ENCODE assay signal across 17 cellular contexts in genomic region chr3:134883697-134884385, GRCh38.
DNase-seq lines count a peak whose midpoint lies in the region; ATAC-seq and TF ChIP-seq lines count a peak whose summit lies in the region.
"Had no signal": no experiment of that assay in that cellular context is flagged by ENCODE, and none has a peak within 500 bp of the region (broad histone marks: within the 10 kb centered on the region; RNA-seq: fewer than 3 reads in every experiment).

No MANE protein-coding gene starts in this region.

- no peak for TF ChIP-seq POLR2A in spleen (IDR thresholded peaks at IDR 0.05)

- no peaks in the 10 kb centered on the region for H3K4me1 ChIP-seq in spleen
- H3K4me1 ChIP-seq: BLaER1 had no signal

- H3K9me3 ChIP-seq in spleen: no peaks in the 10 kb centered on the region
- H3K9me3 ChIP-seq: BLaER1 had no signal

- TF ChIP-seq CTCF in foreskin fibroblast (IDR thresholded peaks at IDR 0.05; ENCODE audit: low read depth, low read length) (no peak), spleen (IDR thresholded peaks at IDR 0.05 in 8 of 11, conservative IDR thresholded peaks at IDR 0.05 in 3 of 11) (no peak), coronary artery (IDR thresholded peaks at IDR 0.05) (no peak)

- H3K27me3 ChIP-seq in spleen (replicated peaks in 1 of 7): no peaks in the 10 kb centered on the region
- H3K27me3 ChIP-seq: BLaER1 had no signal

- intact Hi-C loops in spleen (cut with DNase I; ENCODE audit: low total_unique reads): no loop called here

- no peak for ATAC-seq in left lobe of liver

- H3K4me3 ChIP-seq in foreskin fibroblast (ENCODE audit: low read depth in 1 of 2, low read length in 2 of 2) (no peak overlapping the region), spleen (no peak overlapping the region), coronary artery (no peak overlapping the region)
- H3K4me3 ChIP-seq: BLaER1 had no signal

- in situ Hi-C loops in Caki2 (cut with HindIII; ENCODE audit: low pct_unique_long_range_greater_than_20kb, low sequenced_read_pairs): no loop called here

- H3K27ac ChIP-seq in spleen: no peak overlapping the region
- no peak overlapping the region for H3K27ac ChIP-seq in coronary artery
- H3K27ac ChIP-seq: BLaER1, RWPE1 had no signal

- DNase-seq in Caki2 (ENCODE audit: low read depth) (peak; percentile 19), RPMI7951 (ENCODE audit: low read depth) (peak; percentile 66), foreskin fibroblast (peak; percentile 52 to 54), spleen (peak; percentile 34), NCI-H446 treated with DMSO at 0.1 percent for 48 hours (lab: John Stamatoyannopoulos, UW) (no peak), left lobe of liver (ENCODE audit: low spot score) (no peak), coronary artery (ENCODE audit: low spot score) (no peak)
- DNase-seq: CD8-positive, alpha-beta memory T cell; DMS 273 treated with DMSO at 0.1 percent for 48 hours; HCEC 1CT; MV-4-11; NCI-H1436; NCI-H2081; NCI-H526 treated with DMSO at 0.1 percent for 48 hours; OCI-M1 had no signal

- H3K36me3 ChIP-seq in spleen: no peaks in the 10 kb centered on the region
- H3K36me3 ChIP-seq: BLaER1 had no signal

- WGBS in spleen, 5 donors: 83 to 94% (median 91%) methylated on average over 5 of the region's 5 CpGs

Comparison
In these comparisons a context has a peak if more than half of its experiments do, and no peak if none do; other contexts are left out.
1. DNase-seq: peak in Caki2 (single experiment), RPMI7951 (single experiment), foreskin fibroblast (2 of 2) and spleen (single experiment); none in NCI-H446 treated with DMSO at 0.1 percent for 48 hours (single experiment), left lobe of liver (single experiment) and coronary artery (single experiment).